ENCODE assay signal across 1 cellular context in genomic region chr2:177179671-177180070, GRCh38.
TF ChIP-seq lines count a peak whose summit lies in the region.

No MANE protein-coding gene starts in this region.

TF ChIP-seq in HEK293, 187 proteins besides CTCF, POLR2A, EP300 and RAD21:
- TF ChIP-seq OSR2 (tag by site-specific recombination; IDR thresholded peaks at IDR 0.05) (0 out of 2 replicates have a peak, but pooled peaks have one; percentile 47), ZBTB17 (tag by site-specific recombination; IDR thresholded peaks at IDR 0.05) (0 out of 2 replicates have a peak, but pooled peaks have one; percentile 34)
TF ChIP-seq in HEK293: peak in this region for 2; not testable (repeated sequence) for 185.
